Comparison of ENCODE assay signal across 8 cellular contexts in genomic region chr4:113781439-113782040, GRCh38. TPM values are rescaled to one million over a fixed set of nuclear protein-coding genes. Genes with fewer than 3 reads are reported as not detected.
DNase-seq lines count a peak whose midpoint lies in the region; ATAC-seq and TF ChIP-seq lines count a peak whose summit lies in the region.

No MANE protein-coding gene starts in this region.

- H3K36me3 Mint-ChIP-seq in endodermal cell (ENCODE audit: low read depth) (no peaks in the 10 kb centered on the region), osteocyte (ENCODE audit: unreplicated experiment) (no peaks in the 10 kb centered on the region)

- DNase-seq in AG04449 (ENCODE audit: low read depth, low spot score) (no peak), GM13977 (ENCODE audit: low spot score) (peak; percentile 46), NCI-H69 (lab: John Stamatoyannopoulos, UW) (peak; percentile 32), endodermal cell (no peak), osteocyte (ENCODE audit: extremely low spot score, unreplicated experiment) (no peak)
- no peak for DNase-seq in activated T-cell treated with anti-CD3 and anti-CD28 coated beads, Interleukin-2, amount 50 U/mL, for 1 hour

- H3K27me3 Mint-ChIP-seq in endodermal cell (ENCODE audit: insufficient read depth) (no peaks in the 10 kb centered on the region), osteocyte (ENCODE audit: unreplicated experiment) (no peaks in the 10 kb centered on the region)

- H3K4me3 Mint-ChIP-seq in endodermal cell, result no peak overlapping the region
- no peak overlapping the region for H3K4me3 Mint-ChIP-seq in osteocyte (ENCODE audit: unreplicated experiment)

- 32 to 44% methylated on average over 2 of the region's 2 CpGs for WGBS in endodermal cell (ENCODE audit: insufficient coverage in 1 of 2, insufficient read length in 1 of 2), 2 experiments

- CTCF ChIA-PET in AG04449 (lab: Yijun Ruan, JAX), result interaction anchor here (0.9 to 2.6 kb wide), 4 partner anchors 14 to 386 kb away, joined by 3 to 11 read pairs (median 6); no protein-coding TSS in a partner anchor

- H3K9me3 ChIP-seq in endodermal cell (ENCODE audit: control insufficient read depth, low read length), result no peaks in the 10 kb centered on the region

- H3K36me3 ChIP-seq in endodermal cell (ENCODE audit: control insufficient read depth, insufficient read depth, low read length), result no peaks in the 10 kb centered on the region

- POLR2A ChIA-PET in AG04449 (lab: Yijun Ruan, JAX), result no interaction called here

- TF ChIP-seq CTCF in AG04449 (IDR thresholded peaks at IDR 0.05; ENCODE audit: insufficient read depth, low read length, missing control alignments) (peak; percentile 42), GM13977 (IDR thresholded peaks at IDR 0.05; ENCODE audit: extremely low read depth, insufficient read depth, missing control alignments) (peak; percentile 53), endodermal cell (conservative IDR thresholded peaks at IDR 0.05) (peak; percentile 86), osteocyte (IDR thresholded peaks at IDR 0.05) (peak; percentile 76)

- in situ Hi-C loops in GM13977 (cut with MboI; ENCODE audit: low pct_unique_long_range_greater_than_20kb, low sequenced_read_pairs, unreplicated experiment), result no loop called here

- no peaks in the 10 kb centered on the region for H3K4me1 ChIP-seq in endodermal cell (ENCODE audit: control insufficient read depth, insufficient read depth, low read length)

- no peak overlapping the region for H3K4me3 ChIP-seq in AG04449 (ENCODE audit: low read depth, low read length)
- no peak overlapping the region for H3K4me3 ChIP-seq in endodermal cell (ENCODE audit: low read length)

- ATAC-seq in HG02588 (IDR thresholded peaks at IDR 0.05; ENCODE audit: unreplicated experiment) (no peak), GM19467 (IDR thresholded peaks at IDR 0.05; ENCODE audit: unreplicated experiment) (no peak)

- no peaks in the 10 kb centered on the region for H3K4me1 Mint-ChIP-seq in endodermal cell
- H3K4me1 Mint-ChIP-seq in osteocyte (ENCODE audit: unreplicated experiment), result peaks cover 25% of the 10 kb centered on the region

- H3K27ac Mint-ChIP-seq in endodermal cell (no peak overlapping the region), osteocyte (ENCODE audit: unreplicated experiment) (no peak overlapping the region)

- no peak overlapping the region for H3K27ac ChIP-seq in endodermal cell (ENCODE audit: low read depth, low read length)

- no peaks in the 10 kb centered on the region for H3K27me3 ChIP-seq in endodermal cell (ENCODE audit: control insufficient read depth, insufficient read depth, low read length, poor library complexity, severe bottlenecking)

- H3K9ac ChIP-seq in endodermal cell (ENCODE audit: extremely low read depth, low read length, poor library complexity, severe bottlenecking), result no peak overlapping the region

- no peaks in the 10 kb centered on the region for H3K9me3 Mint-ChIP-seq in endodermal cell
- H3K9me3 Mint-ChIP-seq in osteocyte (ENCODE audit: unreplicated experiment), result peaks cover 5% of the 10 kb centered on the region

RNA-seq across cellular contexts. Expression of gene CAMK2D, which starts 20.0 kb away (rescaled TPM):
- total RNA-seq in endodermal cell (100 to 1,000 TPM in 1 of 2 donors, 10 to 100 TPM in 1; 91.1 to 120 TPM), osteocyte (84.3 and 86.6 TPM in 2 replicates)
- 44.9 TPM for polyA plus RNA-seq in endodermal cell (2013, experiment 1 of 2)
- polyA plus RNA-seq in endodermal cell (2013, experiment 2 of 2), result 44.1 TPM

Comparison
In these comparisons a context has a peak if more than half of its experiments do, and no peak if none do; other contexts are left out.
1. DNase-seq: peak in GM13977 (single experiment) and NCI-H69 (single experiment); none in AG04449 (single experiment), endodermal cell (single experiment), osteocyte (single experiment) and activated T-cell treated with anti-CD3 and anti-CD28 coated beads, Interleukin-2, amount 50 U/mL, for 1 hour (single experiment).
2. Peak in every context shown above with its lines, with median percentiles within 50 percentile points of each other: CTCF ChIP-seq.